ENCODE assay signal across 20 cellular contexts in the genomic region with DNA sequence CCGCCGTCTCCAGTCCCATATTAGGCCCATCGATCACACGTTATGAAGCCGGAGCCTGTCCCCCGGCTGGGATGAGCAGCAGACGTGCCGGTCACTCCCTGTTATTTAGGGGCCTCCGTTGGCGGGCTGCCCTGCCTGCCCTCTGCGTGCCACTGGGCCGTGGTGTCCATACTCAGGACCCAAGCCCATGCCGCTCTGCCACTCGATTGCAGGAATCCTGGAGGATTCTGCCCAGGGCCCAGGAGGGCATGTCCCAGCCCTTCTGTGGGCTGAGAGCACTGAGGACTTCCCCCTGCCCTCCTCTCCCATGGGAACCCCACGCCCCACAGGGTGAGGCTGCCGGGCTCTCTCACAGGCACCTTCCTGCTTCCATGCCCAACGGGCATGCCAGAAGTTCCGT. TPM values are rescaled to one million over a fixed set of nuclear protein-coding genes. Genes with fewer than 3 reads are reported as not detected.
DNase-seq lines count a peak whose midpoint lies in the region; FAIRE-seq and TF ChIP-seq lines count a peak whose summit lies in the region.
"Had no signal": no experiment of that assay in that cellular context is flagged by ENCODE, and none has a peak within 500 bp of the region (broad histone marks: within the 10 kb centered on the region; RNA-seq: fewer than 3 reads in every experiment).

No MANE protein-coding gene starts in this region.

- CTCF ChIA-PET in HEK293 (lab: Yijun Ruan, JAX) (no interaction called here), MCF 10A (lab: Yijun Ruan, JAX) (no interaction called here)

- BruUV-seq in MCF 10A (replicated peaks; lab: Mats Ljungman, UMichigan) = no TSS peak

- no peak overlapping the region for H3K4me3 Mint-ChIP-seq in MCF 10A (ENCODE audit: unreplicated experiment)
- H3K4me3 Mint-ChIP-seq: CD4-positive, CD25-positive, alpha-beta regulatory T cell; CD8-positive, alpha-beta memory T cell; HFFc6 had no signal

- H3K4me1 ChIP-seq in BLaER1 = peaks cover 17% of the 10 kb centered on the region
- no peaks in the 10 kb centered on the region for H3K4me1 ChIP-seq in HEK293 (ENCODE audit: control insufficient read depth, insufficient read depth, low read length)
- H3K4me1 ChIP-seq in osteoblast (ENCODE audit: insufficient read depth, low read length) = no peaks in the 10 kb centered on the region

- H3K4me3 ChIP-seq in BLaER1 = no peak overlapping the region
- no peak overlapping the region for H3K4me3 ChIP-seq in HEK293 (ENCODE audit: low read depth, low read length)
- H3K4me3 ChIP-seq in brain microvascular endothelial cell (ENCODE audit: low read depth, low read length) = no peak overlapping the region
- H3K4me3 ChIP-seq in osteoblast (ENCODE audit: insufficient read depth, low read length) = no peak overlapping the region
- H3K4me3 ChIP-seq: A549, K562 had no signal

- no peak overlapping the region for H3K27ac Mint-ChIP-seq in MCF 10A (ENCODE audit: low read depth, unreplicated experiment)
- H3K27ac Mint-ChIP-seq: CD4-positive, CD25-positive, alpha-beta regulatory T cell; CD8-positive, alpha-beta memory T cell; HFFc6 had no signal

- FAIRE-seq in D721Med (lab: Jason Lieb, UNC) = no peak
- FAIRE-seq: A549, K562 had no signal

- intact Hi-C loops in MCF 10A (cut with micrococcal nuclease) = no loop called here

- H3K27ac ChIP-seq in BLaER1 = no peak overlapping the region
- no peak overlapping the region for H3K27ac ChIP-seq in HEK293 (ENCODE audit: extremely low read depth, low read depth, low read length)
- peak overlapping the region; percentile 4 for H3K27ac ChIP-seq in brain microvascular endothelial cell
- H3K27ac ChIP-seq in osteoblast (ENCODE audit: low read depth, low read length) = no peak overlapping the region
- H3K27ac ChIP-seq: 22Rv1, A549, HL-60 had no signal

- no peak for TF ChIP-seq CTCF in HEK293 (tag by site-specific recombination; IDR thresholded peaks at IDR 0.05)
- no peak for TF ChIP-seq CTCF in brain microvascular endothelial cell (IDR thresholded peaks at IDR 0.05; ENCODE audit: low read depth, low read length, missing control alignments)
- no peak for TF ChIP-seq CTCF in osteoblast (IDR thresholded peaks at IDR 0.05; ENCODE audit: extremely low read depth, low read depth, low read length)
- no peak for TF ChIP-seq CTCF in D721Med (IDR thresholded peaks at IDR 0.05; ENCODE audit: insufficient read depth, missing control alignments)
- TF ChIP-seq CTCF in MCF 10A (IDR thresholded peaks at IDR 0.05; ENCODE audit: unreplicated experiment) = no peak

- H3K36me3 ChIP-seq in BLaER1 (no peaks in the 10 kb centered on the region), HEK293 (ENCODE audit: control insufficient read depth in 2 of 2, insufficient read depth in 1 of 2, low read length in 2 of 2) (no peaks in the 10 kb centered on the region), brain microvascular endothelial cell (replicated peaks) (no peaks in the 10 kb centered on the region), osteoblast (ENCODE audit: insufficient read depth, low read length) (no peaks in the 10 kb centered on the region)

- in situ Hi-C loops in brain microvascular endothelial cell (cut with HindIII; ENCODE audit: low pct_ligation_motif_present, low sequenced_read_pairs) = no loop called here

- no peak overlapping the region for H2AFZ ChIP-seq in osteoblast (ENCODE audit: low read length)

- no peaks in the 10 kb centered on the region for H3K27me3 Mint-ChIP-seq in MCF 10A (ENCODE audit: insufficient read depth, unreplicated experiment)

- no peaks in the 10 kb centered on the region for H3K9me3 ChIP-seq in BLaER1
- no peaks in the 10 kb centered on the region for H3K9me3 ChIP-seq in HEK293 (ENCODE audit: control insufficient read depth, insufficient read depth, low read depth, low read length)
- H3K9me3 ChIP-seq in osteoblast (ENCODE audit: low read depth, low read length) = no peaks in the 10 kb centered on the region
- H3K9me3 ChIP-seq: A549 had no signal

- DNase-seq in brain microvascular endothelial cell (no peak), osteoblast (ENCODE audit: insufficient read length, low spot score, missing footprints) (peak; percentile 81), AG08396 (ENCODE audit: low spot score) (no peak), D721Med (ENCODE audit: insufficient read length, low spot score) (no peak), MCF 10A (ENCODE audit: unreplicated experiment) (no peak)
- DNase-seq: C1 segment of cervical spinal cord; CD4-positive, CD25-positive, alpha-beta regulatory T cell; CD8-positive, alpha-beta memory T cell; COR-L47; DMS153; DMS79; GDM1; HCEC 1CT; HFFc6 had no signal

- peaks cover 5% of the 10 kb centered on the region for H3K36me3 Mint-ChIP-seq in MCF 10A (ENCODE audit: insufficient read depth, unreplicated experiment)
- H3K36me3 Mint-ChIP-seq: CD4-positive, CD25-positive, alpha-beta regulatory T cell; CD8-positive, alpha-beta memory T cell had no signal

- H3K27me3 ChIP-seq in BLaER1 (no peaks in the 10 kb centered on the region), brain microvascular endothelial cell (replicated peaks) (peaks cover 80% of the 10 kb centered on the region), osteoblast (ENCODE audit: insufficient read depth, low read length) (peaks cover 36% of the 10 kb centered on the region)

- H3K9ac ChIP-seq in BLaER1 = no peak overlapping the region

- H3K9me3 Mint-ChIP-seq in MCF 10A (ENCODE audit: unreplicated experiment) = no peaks in the 10 kb centered on the region
- H3K9me3 Mint-ChIP-seq: CD8-positive, alpha-beta memory T cell; HFFc6 had no signal

- H4K20me1 ChIP-seq in BLaER1 = no peaks in the 10 kb centered on the region
- H4K20me1 ChIP-seq in osteoblast (ENCODE audit: insufficient read depth, low read length) = no peaks in the 10 kb centered on the region

- H3K79me2 ChIP-seq in osteoblast (ENCODE audit: insufficient read depth, low read length) = no peaks in the 10 kb centered on the region

- peaks cover 1% of the 10 kb centered on the region for H3K4me1 Mint-ChIP-seq in MCF 10A (ENCODE audit: insufficient read depth, unreplicated experiment)
- H3K4me1 Mint-ChIP-seq: CD4-positive, CD25-positive, alpha-beta regulatory T cell; CD8-positive, alpha-beta memory T cell had no signal

- H3K4me2 ChIP-seq in BLaER1 (peak overlapping the region; percentile 52), osteoblast (ENCODE audit: insufficient read depth, low read length) (no peak overlapping the region)
- H3K4me2 ChIP-seq: A549 had no signal

- POLR2A ChIA-PET in HEK293 (lab: Yijun Ruan, JAX) = no interaction called here
- POLR2A ChIA-PET in MCF 10A (lab: Yijun Ruan, JAX) = no interaction called here

TF ChIP-seq in HEK293, 187 proteins besides CTCF, POLR2A, EP300 and RAD21:
- TF ChIP-seq ZNF600 (tag by site-specific recombination; IDR thresholded peaks at IDR 0.05) (peak; percentile 57), ZBTB1 (tag by site-specific recombination; IDR thresholded peaks at IDR 0.05) (no peak)

RNA-seq across cellular contexts. Expression of gene LAMC3, which starts 19.6 kb away (rescaled TPM):
- total RNA-seq in osteoblast = under 0.01 TPM in 1 of 2 replicates, not detected in the other
- total RNA-seq in MCF 10A (2022) = not detected in 2 replicates
- total RNA-seq: HFFc6, K562 had no signal

RNA-seq across cellular contexts. Expression of gene FIBCD1, which starts 50.3 kb away (rescaled TPM):
- total RNA-seq in osteoblast (5.1 and 5.3 TPM in 2 replicates), MCF 10A (2022) (1.6 and 2.8 TPM in 2 replicates)
- total RNA-seq: CD4-positive, CD25-positive, alpha-beta regulatory T cell; CD8-positive, alpha-beta memory T cell had no signal
